Comparison of ENCODE assay signal across 25 cellular contexts in genomic region chr18:21000667-21001066, GRCh38.
DNase-seq lines count a peak whose midpoint lies in the region; ATAC-seq, FAIRE-seq and TF ChIP-seq lines count a peak whose summit lies in the region.
"Had no signal": no experiment of that assay in that cellular context is flagged by ENCODE, and none has a peak within 500 bp of the region (broad histone marks: within the 10 kb centered on the region; RNA-seq: fewer than 3 reads in every experiment).

No MANE protein-coding gene starts in this region.

- CTCF ChIA-PET in CD8-positive, alpha-beta T cell (lab: Charles Lee), result interaction anchor here (0.6 kb wide), 1 partner anchor 20 kb away, joined by 3 read pairs; no protein-coding TSS in a partner anchor
- CTCF ChIA-PET in CD4-positive, alpha-beta memory T cell (lab: Charles Lee; ENCODE audit: partially characterized antibody), result no interaction called here

- H3K4me3 ChIP-seq in CD8-positive, alpha-beta T cell (ENCODE audit: low read depth, low read length), result no peak overlapping the region
- no peak overlapping the region for H3K4me3 ChIP-seq in fibroblast of villous mesenchyme (ENCODE audit: low read depth, low read length)
- no peak overlapping the region for H3K4me3 ChIP-seq in CD4-positive, alpha-beta memory T cell (ENCODE audit: low read length in 2 of 2)
- H3K4me3 ChIP-seq: heart left ventricle, lower lobe of right lung, MG63 had no signal

- no peaks in the 10 kb centered on the region for H3K9me3 Mint-ChIP-seq in CD8-positive, alpha-beta T cell
- no peaks in the 10 kb centered on the region for H3K9me3 Mint-ChIP-seq in CD4-positive, alpha-beta memory T cell
- H3K9me3 Mint-ChIP-seq: activated naive CD4-positive, alpha-beta T cell treated with anti-CD3 and anti-CD28 coated beads, Interleukin-2, amount 10 ng/mL, durations not matched to agents 7 days and 5 days; immature natural killer cell had no signal

- no peaks in the 10 kb centered on the region for H3K27me3 Mint-ChIP-seq in CD8-positive, alpha-beta T cell (ENCODE audit: low read depth)
- H3K27me3 Mint-ChIP-seq in CD4-positive, alpha-beta memory T cell, result no peaks in the 10 kb centered on the region
- H3K27me3 Mint-ChIP-seq: activated naive CD4-positive, alpha-beta T cell treated with anti-CD3 and anti-CD28 coated beads, Interleukin-2, amount 10 ng/mL, durations not matched to agents 7 days and 5 days had no signal

- H3K27me3 ChIP-seq in CD8-positive, alpha-beta T cell (ENCODE audit: insufficient read depth, low read length), result no peaks in the 10 kb centered on the region
- H3K27me3 ChIP-seq in CD4-positive, alpha-beta memory T cell (ENCODE audit: insufficient read depth, low read length), result no peaks in the 10 kb centered on the region
- H3K27me3 ChIP-seq: brain microvascular endothelial cell, heart left ventricle, MG63 had no signal

- POLR2A ChIA-PET in CD8-positive, alpha-beta T cell (lab: Charles Lee), result no interaction called here
- POLR2A ChIA-PET in CD4-positive, alpha-beta memory T cell (lab: Charles Lee; ENCODE audit: partially characterized antibody), result no interaction called here

- no peak for DNase-seq in CD8-positive, alpha-beta T cell
- peak; percentile 40 for DNase-seq in HS-5 (ENCODE audit: low read depth)
- DNase-seq in amniotic epithelial cell (ENCODE audit: low read depth), result peak; percentile 5
- peak; percentile 7 for DNase-seq in fibroblast of villous mesenchyme (ENCODE audit: low read depth)
- DNase-seq in CD4-positive, alpha-beta memory T cell, result no peak
- no peak for DNase-seq in stimulated activated CD4-positive, alpha-beta T cell treated with anti-CD3 and anti-CD28 coated beads, Interleukin-4, amount 100 ng/mL, for 1 hour
- DNase-seq in D721Med (ENCODE audit: insufficient read length, low spot score), result no peak
- DNase-seq in HUDEP-2 (lab: John Stamatoyannopoulos, UW; ENCODE audit: unreplicated experiment in 76 of 76), result no peak
- DNase-seq: activated CD4-positive, alpha-beta T cell treated with anti-CD3 and anti-CD28 coated beads, Interleukin-2, amount 50 U/mL, for 48 hours; activated naive CD4-positive, alpha-beta T cell treated with anti-CD3 and anti-CD28 coated beads, Interleukin-2, amount 10 ng/mL, durations not matched to agents 7 days and 5 days; activated T-cell treated with anti-CD3 and anti-CD28 coated beads for 4 hours; brain microvascular endothelial cell; dermis blood vessel endothelial cell; heart left ventricle; immature natural killer cell; lower lobe of right lung; MG63; NCI-H187; NCI-H446; Right ventricle myocardium superior; small intestine; stimulated activated CD4-positive, alpha-beta T cell treated with anti-CD3 and anti-CD28 coated beads, Interleukin-4, amount 100 ng/mL, for 24 hours; T-helper 1 cell had no signal

- no peak for FAIRE-seq in D721Med (lab: Jason Lieb, UNC)
- FAIRE-seq: GM19239, small intestine had no signal

- peak overlapping the region; percentile 47 for H3K27ac Mint-ChIP-seq in CD8-positive, alpha-beta T cell
- H3K27ac Mint-ChIP-seq in CD4-positive, alpha-beta memory T cell, result no peak overlapping the region
- H3K27ac Mint-ChIP-seq: activated naive CD4-positive, alpha-beta T cell treated with anti-CD3 and anti-CD28 coated beads, Interleukin-2, amount 10 ng/mL, durations not matched to agents 7 days and 5 days had no signal

- no peak for TF ChIP-seq CTCF in CD8-positive, alpha-beta T cell (IDR thresholded peaks at IDR 0.05)
- TF ChIP-seq CTCF in fibroblast of villous mesenchyme (IDR thresholded peaks at IDR 0.05; ENCODE audit: insufficient read depth, low read depth, low read length) (no peak), D721Med (IDR thresholded peaks at IDR 0.05; ENCODE audit: insufficient read depth, missing control alignments) (no peak)

- H3K4me3 Mint-ChIP-seq in CD8-positive, alpha-beta T cell, result no peak overlapping the region
- H3K4me3 Mint-ChIP-seq in CD4-positive, alpha-beta memory T cell, result no peak overlapping the region
- H3K4me3 Mint-ChIP-seq: activated naive CD4-positive, alpha-beta T cell treated with anti-CD3 and anti-CD28 coated beads, Interleukin-2, amount 10 ng/mL, durations not matched to agents 7 days and 5 days; immature natural killer cell had no signal

- intact Hi-C loops in CD8-positive, alpha-beta T cell (cut with DNase I, micrococcal nuclease), result loop anchor here (5.0 kb wide), 2 partner anchors 132 to 137 kb away; no protein-coding TSS in a partner anchor
- intact Hi-C loops in CD4-positive, alpha-beta memory T cell (cut with micrococcal nuclease), result no loop called here

- no peaks in the 10 kb centered on the region for H3K4me1 ChIP-seq in CD8-positive, alpha-beta T cell (ENCODE audit: insufficient read depth, low read length)
- H3K4me1 ChIP-seq in CD4-positive, alpha-beta memory T cell (ENCODE audit: insufficient read depth, low read length), result peaks cover 14% of the 10 kb centered on the region

- ATAC-seq in CD8-positive, alpha-beta T cell, result no peak
- ATAC-seq: heart left ventricle, lower lobe of right lung had no signal

- H3K4me1 Mint-ChIP-seq in CD8-positive, alpha-beta T cell (ENCODE audit: low read depth), result peaks cover 37% of the 10 kb centered on the region
- H3K4me1 Mint-ChIP-seq in CD4-positive, alpha-beta memory T cell, result peaks cover 25 to 44% (median 33%) of the 10 kb centered on the region in 4 donors

- H3K36me3 ChIP-seq in CD8-positive, alpha-beta T cell (ENCODE audit: insufficient read depth, low read length), result peaks cover 5% of the 10 kb centered on the region
- H3K36me3 ChIP-seq in CD4-positive, alpha-beta memory T cell (ENCODE audit: insufficient read depth, low read length), result peaks cover 21% of the 10 kb centered on the region

- no peaks in the 10 kb centered on the region for H3K9me3 ChIP-seq in CD8-positive, alpha-beta T cell (ENCODE audit: low read length)
- no peaks in the 10 kb centered on the region for H3K9me3 ChIP-seq in CD4-positive, alpha-beta memory T cell (ENCODE audit: control insufficient read depth in 1 of 2, low read length in 2 of 2)
- H3K9me3 ChIP-seq: heart left ventricle, lower lobe of right lung, MG63 had no signal

- peaks cover 86% of the 10 kb centered on the region for H3K36me3 Mint-ChIP-seq in CD8-positive, alpha-beta T cell
- peaks cover 48 to 72% of the 10 kb centered on the region in 2 donors for H3K36me3 Mint-ChIP-seq in CD4-positive, alpha-beta memory T cell

- no peak overlapping the region for H3K27ac ChIP-seq in CD8-positive, alpha-beta T cell (ENCODE audit: low read depth, low read length)
- no peak overlapping the region for H3K27ac ChIP-seq in CD4-positive, alpha-beta memory T cell (ENCODE audit: low read depth, low read length)
- H3K27ac ChIP-seq: brain microvascular endothelial cell, heart left ventricle, lower lobe of right lung, VCaP had no signal

Comparison
In these comparisons a context has a peak if more than half of its experiments do, and no peak if none do; other contexts are left out.
1. DNase-seq: peak in HS-5 (single experiment), amniotic epithelial cell (single experiment) and fibroblast of villous mesenchyme (single experiment); none in CD8-positive, alpha-beta T cell (0 of 7), CD4-positive, alpha-beta memory T cell (0 of 5), stimulated activated CD4-positive, alpha-beta T cell treated with anti-CD3 and anti-CD28 coated beads, Interleukin-4, amount 100 ng/mL, for 1 hour (single experiment), D721Med (single experiment) and HUDEP-2 (0 of 76).